In the genomic region with DNA sequence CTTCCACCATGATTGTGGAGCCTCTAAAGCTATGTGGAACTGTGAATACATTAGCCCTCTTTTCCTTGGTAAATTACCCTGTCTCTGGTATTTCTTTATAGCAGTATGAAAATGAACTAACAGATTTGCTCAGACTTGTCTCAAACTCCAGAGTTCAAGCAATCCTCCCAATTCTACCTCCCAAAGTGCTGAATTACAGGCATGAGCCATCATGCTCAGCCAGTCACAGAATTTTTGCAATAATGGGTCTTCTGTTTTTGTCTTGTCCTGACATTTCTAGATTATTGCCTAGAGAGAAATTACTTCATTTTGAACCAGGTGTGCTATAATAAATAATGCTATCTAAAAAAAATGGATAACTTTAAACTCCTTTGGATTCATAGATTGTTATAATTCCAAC, we compare ENCODE assay signal across 6 cellular contexts.
"Had no signal": no experiment of that assay in that cellular context is flagged by ENCODE, and none has a peak within 500 bp of the region (broad histone marks: within the 10 kb centered on the region; RNA-seq: fewer than 3 reads in every experiment).

No MANE protein-coding gene starts in this region.

- ATAC-seq: HepG2, K562 had no signal

- DNase-seq: IMR-90, KBM-7 had no signal

- FAIRE-seq: HepG2, HTR-8/SVneo, K562 had no signal

- H3K4me3 ChIP-seq: K562 had no signal

- H3K27ac ChIP-seq: HL-60 had no signal
